Comparison of ENCODE assay signal across 17 cellular contexts in genomic region chr15:84909029-84909428, GRCh38. TPM values are rescaled to one million over a fixed set of nuclear protein-coding genes. Genes with fewer than 3 reads are reported as not detected.
"Had no signal": no experiment of that assay in that cellular context is flagged by ENCODE, and none has a peak within 500 bp of the region (broad histone marks: within the 10 kb centered on the region; RNA-seq: fewer than 3 reads in every experiment).

No MANE protein-coding gene starts in this region.

- ATAC-seq: gastrocnemius medialis; left ventricle myocardium superior; naive thymus-derived CD8-positive, alpha-beta T cell; T-cell had no signal

- DNase-seq: activated CD4-positive, alpha-beta memory T cell treated with anti-CD3 and anti-CD28 coated beads, Interleukin-2, amount 10 ng/mL, durations not matched to agents 7 days and 5 days; activated CD4-positive, alpha-beta T cell treated with anti-CD3 and anti-CD28 coated beads for 48 hours; activated CD4-positive, CD25-positive, alpha-beta regulatory T cell; activated naive CD4-positive, alpha-beta T cell treated with anti-CD3 and anti-CD28 coated beads, Interleukin-2, amount 10 ng/mL, durations not matched to agents 7 days and 5 days; activated T-cell treated with anti-CD3 and anti-CD28 coated beads, Interleukin-2, amount 50 U/mL, for 1 hour; effector CD4-positive, alpha-beta T cell; gastrocnemius medialis; head of caudate nucleus; kidney glomerular epithelial cell; left ventricle myocardium superior; mesenchymal stem cell; naive thymus-derived CD8-positive, alpha-beta T cell; stimulated activated naive CD4-positive, alpha-beta T cell; T-cell had no signal

- H3K9me3 ChIP-seq: gastrocnemius medialis, tibial nerve had no signal

- H3K27ac ChIP-seq: gastrocnemius medialis had no signal

- H3K27ac Mint-ChIP-seq: activated CD4-positive, alpha-beta memory T cell treated with anti-CD3 and anti-CD28 coated beads, Interleukin-2, amount 10 ng/mL, durations not matched to agents 7 days and 5 days; activated naive CD4-positive, alpha-beta T cell treated with anti-CD3 and anti-CD28 coated beads, Interleukin-2, amount 10 ng/mL, durations not matched to agents 7 days and 5 days; activated T-helper 2 cell treated with anti-CD3 and anti-CD28 coated beads, Interferon-gamma antibody, Interleukin-2, Interleukin-4, amounts not matched to agents 10 μg/mL and 5 μg/mL and 100 μg/mL, durations not matched to agents 14 hours and 24 hours and 36 hours; naive thymus-derived CD8-positive, alpha-beta T cell; T-cell had no signal

- H3K9me3 Mint-ChIP-seq: activated CD4-positive, alpha-beta memory T cell treated with anti-CD3 and anti-CD28 coated beads, Interleukin-2, amount 10 ng/mL, durations not matched to agents 7 days and 5 days; activated naive CD4-positive, alpha-beta T cell treated with anti-CD3 and anti-CD28 coated beads, Interleukin-2, amount 10 ng/mL, durations not matched to agents 7 days and 5 days; activated T-helper 2 cell treated with anti-CD3 and anti-CD28 coated beads, Interferon-gamma antibody, Interleukin-2, Interleukin-4, amounts not matched to agents 10 μg/mL and 5 μg/mL and 100 μg/mL, durations not matched to agents 14 hours and 24 hours and 36 hours; T-cell had no signal

- H3K36me3 ChIP-seq: gastrocnemius medialis, tibial nerve had no signal

- H3K27me3 ChIP-seq: gastrocnemius medialis, tibial nerve had no signal

- H3K4me3 Mint-ChIP-seq: activated CD4-positive, alpha-beta memory T cell treated with anti-CD3 and anti-CD28 coated beads, Interleukin-2, amount 10 ng/mL, durations not matched to agents 7 days and 5 days; activated naive CD4-positive, alpha-beta T cell treated with anti-CD3 and anti-CD28 coated beads, Interleukin-2, amount 10 ng/mL, durations not matched to agents 7 days and 5 days; T-cell had no signal

- H3K4me3 ChIP-seq: gastrocnemius medialis, tibial nerve had no signal

- H3K4me1 Mint-ChIP-seq: naive thymus-derived CD8-positive, alpha-beta T cell; T-cell had no signal

- H3K36me3 Mint-ChIP-seq: activated naive CD4-positive, alpha-beta T cell treated with anti-CD3 and anti-CD28 coated beads, Interleukin-2, amount 10 ng/mL, durations not matched to agents 7 days and 5 days; naive thymus-derived CD8-positive, alpha-beta T cell; T-cell had no signal

RNA-seq across cellular contexts. Expression of gene SLC28A1, which starts 24.6 kb away (rescaled TPM):
- total RNA-seq: activated CD4-positive, alpha-beta memory T cell treated with anti-CD3 and anti-CD28 coated beads, Interleukin-2, amount 10 ng/mL, durations not matched to agents 7 days and 5 days; activated T-helper 2 cell treated with anti-CD3 and anti-CD28 coated beads, Interferon-gamma antibody, Interleukin-2, Interleukin-4, amounts not matched to agents 10 μg/mL and 5 μg/mL and 100 μg/mL, durations not matched to agents 14 hours and 24 hours and 36 hours; cerebellum; naive thymus-derived CD8-positive, alpha-beta T cell; T-cell had no signal
